ENCODE assay signal across 13 cellular contexts in genomic region chr16:69918241-69918640, GRCh38. TPM values are rescaled to one million over a fixed set of nuclear protein-coding genes. Genes with fewer than 3 reads are reported as not detected.
DNase-seq lines count a peak whose midpoint lies in the region; ATAC-seq and TF ChIP-seq lines count a peak whose summit lies in the region.
"Had no signal": no experiment of that assay in that cellular context is flagged by ENCODE, and none has a peak within 500 bp of the region (broad histone marks: within the 10 kb centered on the region; RNA-seq: fewer than 3 reads in every experiment).

No MANE protein-coding gene starts in this region.

- peak overlapping the region; percentile 84 for H3K9ac ChIP-seq in adipocyte (ENCODE audit: low read length)
- peak overlapping the region; percentile 55 for H3K9ac ChIP-seq in fibroblast of lung (ENCODE audit: insufficient read depth, low read length)
- H3K9ac ChIP-seq: BLaER1 treated with 17β-estradiol and CSF1 and Interleukin-3, amounts not matched to agents 10 nM and 100 nM had no signal

- H3K79me2 ChIP-seq in fibroblast of lung (ENCODE audit: control insufficient read depth, insufficient read depth, low read length) = no peaks in the 10 kb centered on the region

- no peaks in the 10 kb centered on the region for H3K4me1 ChIP-seq in CD4-positive, CD25-positive, alpha-beta regulatory T cell (ENCODE audit: control insufficient read depth, insufficient read depth, low read length, poor library complexity, severe bottlenecking)
- H3K4me1 ChIP-seq in adipocyte (ENCODE audit: control insufficient read depth, insufficient read depth, low read length) (peaks cover 14% of the 10 kb centered on the region), fibroblast of lung (ENCODE audit: control insufficient read depth, extremely low read depth, insufficient read depth, low read length) (peaks cover 17% of the 10 kb centered on the region), psoas muscle (peaks cover 12% of the 10 kb centered on the region)

- H3K27me3 Mint-ChIP-seq in CD4-positive, CD25-positive, alpha-beta regulatory T cell = no peaks in the 10 kb centered on the region
- H3K27me3 Mint-ChIP-seq in effector memory CD8-positive, alpha-beta T cell = no peaks in the 10 kb centered on the region
- H3K27me3 Mint-ChIP-seq: naive thymus-derived CD8-positive, alpha-beta T cell had no signal

- H3K9me3 Mint-ChIP-seq in CD4-positive, CD25-positive, alpha-beta regulatory T cell = no peaks in the 10 kb centered on the region
- no peaks in the 10 kb centered on the region for H3K9me3 Mint-ChIP-seq in effector memory CD8-positive, alpha-beta T cell
- H3K9me3 Mint-ChIP-seq: naive thymus-derived CD8-positive, alpha-beta T cell had no signal

- peaks cover 0 to 3% (median 0%) of the 10 kb centered on the region in 4 donors for H3K4me1 Mint-ChIP-seq in CD4-positive, CD25-positive, alpha-beta regulatory T cell
- peaks cover 2 to 4% of the 10 kb centered on the region in 2 donors for H3K4me1 Mint-ChIP-seq in effector memory CD8-positive, alpha-beta T cell (ENCODE audit: low read depth in 2 of 2)

- peak overlapping the region; percentile 81 for H3K4me2 ChIP-seq in fibroblast of lung (ENCODE audit: extremely low read depth, insufficient read depth, low read length)
- H3K4me2 ChIP-seq: BLaER1 treated with 17β-estradiol and CSF1 and Interleukin-3, amounts not matched to agents 10 nM and 100 nM had no signal

- H3K27ac ChIP-seq in CD4-positive, CD25-positive, alpha-beta regulatory T cell (ENCODE audit: insufficient read depth, low read length, poor library complexity, severe bottlenecking) = no peak overlapping the region
- H3K27ac ChIP-seq in fibroblast of lung (ENCODE audit: insufficient read depth, low read length) (peak overlapping the region; percentile 94), psoas muscle (peak overlapping the region; percentile 53)
- H3K27ac ChIP-seq: BLaER1 treated with 17β-estradiol and CSF1 and Interleukin-3, amounts not matched to agents 10 nM and 100 nM had no signal

- H3K9me3 ChIP-seq in CD4-positive, CD25-positive, alpha-beta regulatory T cell (ENCODE audit: control insufficient read depth in 2 of 2, low read length in 2 of 2) = no peaks in the 10 kb centered on the region
- no peaks in the 10 kb centered on the region for H3K9me3 ChIP-seq in adipocyte (ENCODE audit: control insufficient read depth, low read length)
- no peaks in the 10 kb centered on the region for H3K9me3 ChIP-seq in fibroblast of lung (ENCODE audit: control insufficient read depth, insufficient read depth, low read depth, low read length)
- no peaks in the 10 kb centered on the region for H3K9me3 ChIP-seq in psoas muscle
- H3K9me3 ChIP-seq: BLaER1 treated with 17β-estradiol and CSF1 and Interleukin-3, amounts not matched to agents 10 nM and 100 nM had no signal

- H3K4me3 ChIP-seq in CD4-positive, CD25-positive, alpha-beta regulatory T cell (ENCODE audit: low read depth, low read length) = no peak overlapping the region
- H3K4me3 ChIP-seq in adipocyte (ENCODE audit: low read length) (peak overlapping the region; percentile 74), fibroblast of lung (replicated peaks in 1 of 4; ENCODE audit: control extremely low read depth in 1 of 4, insufficient read depth in 1 of 4, low read depth in 3 of 4, low read length in 4 of 4) (peak overlapping the region in 2 of 4 experiments; percentile 29 to 42), psoas muscle (no peak overlapping the region)
- H3K4me3 ChIP-seq: BLaER1 treated with 17β-estradiol and CSF1 and Interleukin-3, amounts not matched to agents 10 nM and 100 nM had no signal

- H4K20me1 ChIP-seq in fibroblast of lung (ENCODE audit: control insufficient read depth, extremely low read depth, insufficient read depth, low read length) = no peaks in the 10 kb centered on the region
- H4K20me1 ChIP-seq: BLaER1 treated with 17β-estradiol and CSF1 and Interleukin-3, amounts not matched to agents 10 nM and 100 nM had no signal

- H2AFZ ChIP-seq in fibroblast of lung (ENCODE audit: low read length) = peak overlapping the region; percentile 19

- 85 to 91% (median 87%) methylated on average over 1 of the region's 1 CpG for whole genome bisulfite sequencing in psoas muscle, 3 donors

- no peak for DNase-seq in CD4-positive, CD25-positive, alpha-beta regulatory T cell
- DNase-seq in adipocyte (ENCODE audit: low read depth) (no peak), fibroblast of lung (ENCODE audit: low read depth in 2 of 2) (peak in 1 of 2 donors; percentile 13), psoas muscle (no peak), DMS53 (lab: John Stamatoyannopoulos, UW) (no peak), NOMO-1 treated with dmso at 0.1 percent for 144 hours (lab: John Stamatoyannopoulos, UW; ENCODE audit: unreplicated experiment) (no peak)
- DNase-seq in effector memory CD8-positive, alpha-beta T cell = no peak
- DNase-seq: activated CD4-positive, CD25-positive, alpha-beta regulatory T cell treated with anti-CD3 and anti-CD28 coated beads, Interleukin-2, amount 50 U/mL, for 72 hours; naive thymus-derived CD8-positive, alpha-beta T cell; NCI-H2227 treated with DMSO at 0.1 percent for 48 hours; stimulated activated naive CD4-positive, alpha-beta T cell had no signal

- no peaks in the 10 kb centered on the region for H3K27me3 ChIP-seq in CD4-positive, CD25-positive, alpha-beta regulatory T cell (ENCODE audit: control insufficient read depth, insufficient read depth, low read length)
- H3K27me3 ChIP-seq in adipocyte (replicated peaks; ENCODE audit: control insufficient read depth, insufficient read depth, low read length) (no peaks in the 10 kb centered on the region), fibroblast of lung (ENCODE audit: control insufficient read depth, insufficient read depth, low read length) (no peaks in the 10 kb centered on the region), psoas muscle (ENCODE audit: insufficient read depth in 3 of 3, low read length in 2 of 3) (no peaks in the 10 kb centered on the region)
- H3K27me3 ChIP-seq: BLaER1 treated with 17β-estradiol and CSF1 and Interleukin-3, amounts not matched to agents 10 nM and 100 nM had no signal

- ATAC-seq in CD4-positive, CD25-positive, alpha-beta regulatory T cell (ENCODE audit: low read depth in 2 of 2) = no peak
- no peak for ATAC-seq in psoas muscle
- ATAC-seq in GM18867 (IDR thresholded peaks at IDR 0.05; ENCODE audit: unreplicated experiment) = no peak
- ATAC-seq in effector memory CD8-positive, alpha-beta T cell (replicated peaks) = no peak
- ATAC-seq: naive thymus-derived CD8-positive, alpha-beta T cell had no signal

- intact Hi-C loops in psoas muscle (cut with DNase I) = no loop called here

- no peak overlapping the region for H3K4me3 Mint-ChIP-seq in CD4-positive, CD25-positive, alpha-beta regulatory T cell
- no peak overlapping the region for H3K4me3 Mint-ChIP-seq in effector memory CD8-positive, alpha-beta T cell
- H3K4me3 Mint-ChIP-seq: naive thymus-derived CD8-positive, alpha-beta T cell had no signal

- peak overlapping the region in 2 of 3 donors; percentile 29 to 31 for H3K27ac Mint-ChIP-seq in CD4-positive, CD25-positive, alpha-beta regulatory T cell
- peak overlapping the region in 1 of 2 donors; percentile 9 for H3K27ac Mint-ChIP-seq in effector memory CD8-positive, alpha-beta T cell

- H3K36me3 Mint-ChIP-seq in CD4-positive, CD25-positive, alpha-beta regulatory T cell = peaks cover 37% of the 10 kb centered on the region
- peaks cover 20% of the 10 kb centered on the region for H3K36me3 Mint-ChIP-seq in effector memory CD8-positive, alpha-beta T cell (ENCODE audit: insufficient read depth)

- TF ChIP-seq CTCF in fibroblast of lung (conservative IDR thresholded peaks at IDR 0.05 in 1 of 2, IDR thresholded peaks at IDR 0.05 in 1 of 2; ENCODE audit: low read depth in 1 of 2, low read length in 2 of 2) = no peak
- no peak for TF ChIP-seq CTCF in psoas muscle (IDR thresholded peaks at IDR 0.05)

- peaks cover 23% of the 10 kb centered on the region for H3K36me3 ChIP-seq in CD4-positive, CD25-positive, alpha-beta regulatory T cell (ENCODE audit: control insufficient read depth, insufficient read depth, low read length)
- H3K36me3 ChIP-seq in adipocyte (ENCODE audit: control insufficient read depth, insufficient read depth, low read length, severe bottlenecking) = no peaks in the 10 kb centered on the region
- H3K36me3 ChIP-seq in fibroblast of lung (ENCODE audit: control insufficient read depth, insufficient read depth, low read length) = no peaks in the 10 kb centered on the region
- no peaks in the 10 kb centered on the region for H3K36me3 ChIP-seq in psoas muscle (ENCODE audit: insufficient read depth in 1 of 2, low read depth in 1 of 2)

RNA-seq across cellular contexts. Expression of gene CLEC18A, which starts 32.9 kb away (rescaled TPM):
- total RNA-seq in CD4-positive, CD25-positive, alpha-beta regulatory T cell = 2.9 TPM
- polyA plus RNA-seq in CD4-positive, CD25-positive, alpha-beta regulatory T cell = under 1 TPM in 1 of 4 donors, not detected in 3; 0.14 TPM
- total RNA-seq in fibroblast of lung (under 0.01 and 0.33 TPM in 2 replicates), psoas muscle (under 1 TPM in 2 of 4 donors, not detected in 2; 0.21 to 0.22 TPM)
- polyA plus RNA-seq in fibroblast of lung (0.07 TPM in 1 of 2 replicates, not detected in the other), psoas muscle (under 1 TPM; 0.10 to 0.27 (median 0.27) TPM)
- not detected in 2 replicates for polyA plus RNA-seq in fibroblast of lung (2012)
- polyA minus RNA-seq in fibroblast of lung (ENCODE audit: low replicate concordance) = not detected in 2 replicates
